Comparison of ENCODE assay signal across 8 cellular contexts in the genomic region with DNA sequence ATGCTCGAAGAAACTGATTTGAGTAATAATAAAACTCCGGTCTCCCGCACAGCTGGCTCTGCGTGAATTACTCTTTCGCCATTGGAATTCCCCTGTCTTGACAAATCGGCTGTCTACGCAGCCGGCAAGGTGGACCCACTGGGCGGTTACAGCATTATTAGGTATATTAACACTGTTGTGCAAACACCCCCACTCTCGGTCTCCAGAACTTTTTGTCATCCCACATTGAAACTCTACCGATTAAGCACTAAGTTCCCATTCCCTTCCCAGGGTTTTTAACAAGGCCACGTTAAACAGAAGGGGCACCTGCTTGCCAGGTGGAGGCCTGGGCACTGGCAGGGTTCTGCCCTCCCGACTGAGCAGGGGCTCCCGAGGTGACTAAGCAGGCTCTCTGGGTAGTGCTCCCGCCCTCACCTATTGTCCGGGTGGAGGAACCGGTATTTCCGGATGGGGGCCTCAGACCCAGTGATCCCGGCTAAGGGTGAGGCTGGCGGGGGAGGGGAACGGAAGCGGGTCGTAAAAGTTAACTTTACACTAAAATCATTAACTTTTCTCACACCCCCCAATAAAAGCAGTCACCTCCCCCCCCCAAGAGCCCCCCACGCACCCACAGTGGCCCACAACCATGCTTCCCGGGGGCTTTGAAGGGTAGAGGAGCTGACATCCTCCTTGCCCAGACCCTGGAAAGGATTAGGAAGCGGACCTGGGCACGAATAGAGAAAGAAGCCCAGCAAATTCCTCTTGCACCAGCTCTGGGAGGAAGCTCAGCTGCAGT. TPM values are rescaled to one million over a fixed set of nuclear protein-coding genes. Genes with fewer than 3 reads are reported as not detected.
DNase-seq lines count a peak whose midpoint lies in the region; FAIRE-seq and TF ChIP-seq lines count a peak whose summit lies in the region.

No MANE protein-coding gene starts in this region.

- peak overlapping the region; percentile 77 for H3K27ac Mint-ChIP-seq in astrocyte (ENCODE audit: unreplicated experiment)

- H3K4me1 ChIP-seq in astrocyte (ENCODE audit: insufficient read depth, low read length), result peaks cover 10% of the 10 kb centered on the region
- peaks cover 7% of the 10 kb centered on the region for H3K4me1 ChIP-seq in smooth muscle cell (ENCODE audit: low read depth)

- H3K4me1 Mint-ChIP-seq in astrocyte (ENCODE audit: low read depth, unreplicated experiment), result peaks cover 10% of the 10 kb centered on the region

- no peak overlapping the region for H3K27ac ChIP-seq in astrocyte (ENCODE audit: low read depth, low read length)
- H3K27ac ChIP-seq in smooth muscle cell (ENCODE audit: low read depth), result peak overlapping the region; percentile 79

- H3K9ac ChIP-seq in astrocyte (ENCODE audit: low read length) (peak overlapping the region; percentile 83), smooth muscle cell (ENCODE audit: low read depth) (peak overlapping the region; percentile 59)

- no peaks in the 10 kb centered on the region for H3K36me3 Mint-ChIP-seq in astrocyte (ENCODE audit: low read depth, unreplicated experiment)

- peak; percentile 69 to 85 for DNase-seq in NCI-H2081 (lab: John Stamatoyannopoulos, UW)
- DNase-seq in NCI-H2081 treated with DMSO at 0.1 percent for 48 hours (lab: John Stamatoyannopoulos, UW), result no peak
- peak; percentile 89 for DNase-seq in NCI-H2029 (lab: John Stamatoyannopoulos, UW)
- DNase-seq in astrocyte (ENCODE audit: low read depth), result no peak
- peak; percentile 89 for DNase-seq in iPS-NIHi7 (ENCODE audit: extremely low spot score)
- DNase-seq in smooth muscle cell (lab: John Stamatoyannopoulos, UW; ENCODE audit: unreplicated experiment), result no peak
- DNase-seq in DMS 273 (lab: John Stamatoyannopoulos, UW; ENCODE audit: unreplicated experiment), result no peak
- DNase-seq in medulla oblongata (ENCODE audit: extremely low spot score), result no peak

- no peaks in the 10 kb centered on the region for H3K36me3 ChIP-seq in astrocyte (ENCODE audit: insufficient read depth, low read length)
- H3K36me3 ChIP-seq in smooth muscle cell (ENCODE audit: low read depth), result no peaks in the 10 kb centered on the region

- H3K4me3 Mint-ChIP-seq in astrocyte (ENCODE audit: unreplicated experiment), result peak overlapping the region; percentile 80

- H3F3A ChIP-seq in smooth muscle cell (ENCODE audit: low read depth), result no peaks in the 10 kb centered on the region

- H3K27me3 ChIP-seq in astrocyte (ENCODE audit: insufficient read depth, low read length) (no peaks in the 10 kb centered on the region), smooth muscle cell (ENCODE audit: low read depth) (peaks cover 29% of the 10 kb centered on the region)

- H4K20me1 ChIP-seq in astrocyte (ENCODE audit: insufficient read depth, low read length) (no peaks in the 10 kb centered on the region), smooth muscle cell (ENCODE audit: low read depth) (no peaks in the 10 kb centered on the region)

- WGBS in smooth muscle cell (ENCODE audit: low lambda C conversion rate), result 7% methylated on average over 27 of the region's 27 CpGs

- H3K9me3 Mint-ChIP-seq in astrocyte (ENCODE audit: unreplicated experiment), result no peaks in the 10 kb centered on the region

- TF ChIP-seq CTCF in astrocyte (IDR thresholded peaks at IDR 0.05; ENCODE audit: insufficient read depth, low read depth, low read length), result no peak
- no peak for TF ChIP-seq CTCF in smooth muscle cell (IDR thresholded peaks at IDR 0.05; ENCODE audit: borderline replicate concordance, insufficient read depth, poor library complexity, severe bottlenecking)

- H3K27me3 Mint-ChIP-seq in astrocyte (ENCODE audit: low read depth, unreplicated experiment), result peaks cover 3% of the 10 kb centered on the region

- H3K79me2 ChIP-seq in astrocyte (ENCODE audit: insufficient read depth, low read length) (no peaks in the 10 kb centered on the region), smooth muscle cell (ENCODE audit: low read depth) (no peaks in the 10 kb centered on the region)

- H3K4me3 ChIP-seq in astrocyte (ENCODE audit: insufficient read depth, low read depth, low read length) (peak overlapping the region; percentile 85), smooth muscle cell (peak overlapping the region; percentile 61)

- H3K9me3 ChIP-seq in astrocyte (ENCODE audit: insufficient read depth, low read depth, low read length) (no peaks in the 10 kb centered on the region), smooth muscle cell (replicated peaks; ENCODE audit: low read depth) (no peaks in the 10 kb centered on the region)

- no peak for FAIRE-seq in astrocyte (lab: Jason Lieb, UNC)

- peak overlapping the region; percentile 99 for H3K4me2 ChIP-seq in astrocyte (ENCODE audit: low read length)
- peak overlapping the region; percentile 87 for H3K4me2 ChIP-seq in smooth muscle cell

- H2AFZ ChIP-seq in astrocyte (ENCODE audit: low read depth, low read length), result peak overlapping the region; percentile 73
- H2AFZ ChIP-seq in smooth muscle cell (ENCODE audit: low read depth), result no peak overlapping the region

RNA-seq across cellular contexts. Expression of a gene that starts 53.5 kb away (rescaled TPM):
- total RNA-seq in astrocyte, result 34.8 and 39.6 TPM in 2 replicates
- 48.4 and 49.9 TPM in 2 replicates for total RNA-seq in smooth muscle cell
- 14.9 and 47.5 TPM in 2 replicates for polyA plus RNA-seq in smooth muscle cell

Comparison
In these comparisons a context has a peak if more than half of its experiments do, and no peak if none do; other contexts are left out.
1. DNase-seq: peak in NCI-H2081 (2 of 2), NCI-H2029 (single experiment) and iPS-NIHi7 (single experiment); none in NCI-H2081 treated with DMSO at 0.1 percent for 48 hours (single experiment), astrocyte (single experiment), smooth muscle cell (single experiment), DMS 273 (single experiment) and medulla oblongata (single experiment).